23 cellular contexts compared by ENCODE assay signal in genomic region chr10:63516207-63516606, GRCh38. TPM values are rescaled to one million over a fixed set of nuclear protein-coding genes. Genes with fewer than 3 reads are reported as not detected.
DNase-seq lines count a peak whose midpoint lies in the region; ATAC-seq and TF ChIP-seq lines count a peak whose summit lies in the region.
"Had no signal": no experiment of that assay in that cellular context is flagged by ENCODE, and none has a peak within 500 bp of the region (broad histone marks: within the 10 kb centered on the region; RNA-seq: fewer than 3 reads in every experiment).

No MANE protein-coding gene starts in this region.

- no peak for DNase-seq in heart right ventricle
- no peak for DNase-seq in cardiac septum (ENCODE audit: low spot score)
- no peak for DNase-seq in glutamatergic neuron
- no peak for DNase-seq in type B pancreatic cell (ENCODE audit: extremely low spot score, unreplicated experiment)
- DNase-seq in D341Med (ENCODE audit: low spot score), result no peak
- DNase-seq: 8988T; activated CD4-positive, CD25-positive, alpha-beta regulatory T cell treated with anti-CD3 and anti-CD28 coated beads, Interleukin-2, amount 50 U/mL, for 72 hours; activated naive CD4-positive, alpha-beta T cell treated with anti-CD3 and anti-CD28 coated beads, Interleukin-2, amount 50 U/mL, for 16 hours; activated T-cell treated with anti-CD3 and anti-CD28 coated beads, Interleukin-2, amount 50 U/mL, for 48 hours; DMS 273 treated with DMSO at 0.1 percent for 48 hours; head of caudate nucleus; immature natural killer cell; Karpas-422; NCI-H1105; NCI-H2029 treated with DMSO at 0.1 percent for 48 hours; NK-92 treated with Interleukin-12 subunit alpha and Interleukin-12 subunit beta, amount 100 ng/mL, for 24 hours; spleen; stimulated activated CD4-positive, alpha-beta T cell treated with anti-CD3 and anti-CD28 coated beads, Interleukin-4, amount 100 ng/mL, for 24 hours; stimulated activated naive CD8-positive, alpha-beta T cell treated with anti-CD3 and anti-CD28 coated beads, Interleukin-15, amount 100 ng/mL, for 72 hours had no signal

- WGBS in heart right ventricle, 2 donors, result 65 to 83% methylated on average over 1 of the region's 1 CpG

- H3K27me3 ChIP-seq in heart right ventricle, result no peaks in the 10 kb centered on the region
- H3K27me3 ChIP-seq: spleen had no signal

- intact Hi-C loops in heart right ventricle (cut with DNase I) (loop anchor here in 4 of 10 donors (5.0 to 10.0 kb wide), 4 partner anchors 34 to 196 kb away; partner anchors contain the start of gene JMJD1C (in 2 of the 4)), cardiac septum (cut with DNase I) (no loop called here)

- H3K9me3 ChIP-seq in heart right ventricle, result peaks cover 0 to 24% (median 0%) of the 10 kb centered on the region in 11 donors

- H3K36me3 Mint-ChIP-seq in activated T-helper 17 cell treated with anti-CD3 and anti-CD28 coated beads, Interleukin-2, amount 50 U/mL, for 72 hours (ENCODE audit: low read depth), result peaks cover 4% of the 10 kb centered on the region
- no peaks in the 10 kb centered on the region for H3K36me3 Mint-ChIP-seq in glutamatergic neuron (ENCODE audit: unreplicated experiment)
- H3K36me3 Mint-ChIP-seq in type B pancreatic cell, result peaks cover 48% of the 10 kb centered on the region
- H3K36me3 Mint-ChIP-seq: immature natural killer cell had no signal

- H3K9me3 Mint-ChIP-seq in activated T-helper 17 cell treated with anti-CD3 and anti-CD28 coated beads, Interleukin-2, amount 50 U/mL, for 72 hours, result no peaks in the 10 kb centered on the region
- H3K9me3 Mint-ChIP-seq in glutamatergic neuron (ENCODE audit: unreplicated experiment), result peaks cover 14% of the 10 kb centered on the region
- H3K9me3 Mint-ChIP-seq in type B pancreatic cell, result peaks cover 4% of the 10 kb centered on the region
- H3K9me3 Mint-ChIP-seq: immature natural killer cell had no signal

- H3K4me1 Mint-ChIP-seq in activated T-helper 17 cell treated with anti-CD3 and anti-CD28 coated beads, Interleukin-2, amount 50 U/mL, for 72 hours, result peaks cover 32% of the 10 kb centered on the region
- H3K4me1 Mint-ChIP-seq in glutamatergic neuron (ENCODE audit: low read depth, unreplicated experiment), result peaks cover 33% of the 10 kb centered on the region
- peaks cover 28% of the 10 kb centered on the region for H3K4me1 Mint-ChIP-seq in type B pancreatic cell (ENCODE audit: unreplicated experiment)

- peaks cover 0 to 66% (median 58%) of the 10 kb centered on the region in 9 donors for H3K4me1 ChIP-seq in heart right ventricle

- H3K4me3 Mint-ChIP-seq in activated T-helper 17 cell treated with anti-CD3 and anti-CD28 coated beads, Interleukin-2, amount 50 U/mL, for 72 hours, result peak overlapping the region; percentile 68
- H3K4me3 Mint-ChIP-seq in glutamatergic neuron (ENCODE audit: unreplicated experiment), result no peak overlapping the region
- no peak overlapping the region for H3K4me3 Mint-ChIP-seq in type B pancreatic cell
- H3K4me3 Mint-ChIP-seq: CD14-positive monocyte, immature natural killer cell had no signal

- no peak for ATAC-seq in heart right ventricle
- no peak for ATAC-seq in activated T-helper 17 cell treated with anti-CD3 and anti-CD28 coated beads, Interleukin-2, amount 50 U/mL, for 72 hours (replicated peaks)
- ATAC-seq in HG03442 (IDR thresholded peaks at IDR 0.05; ENCODE audit: unreplicated experiment), result no peak
- ATAC-seq in HG03095 (IDR thresholded peaks at IDR 0.05; ENCODE audit: unreplicated experiment), result no peak

- H3K4me3 ChIP-seq in heart right ventricle, result no peak overlapping the region
- H3K4me3 ChIP-seq: spleen had no signal

- peak overlapping the region; percentile 89 for H3K27ac Mint-ChIP-seq in activated T-helper 17 cell treated with anti-CD3 and anti-CD28 coated beads, Interleukin-2, amount 50 U/mL, for 72 hours
- H3K27ac Mint-ChIP-seq in glutamatergic neuron (ENCODE audit: unreplicated experiment) (peak overlapping the region; percentile 20), type B pancreatic cell (peak overlapping the region; percentile 42)

- no peaks in the 10 kb centered on the region for H3K27me3 Mint-ChIP-seq in activated T-helper 17 cell treated with anti-CD3 and anti-CD28 coated beads, Interleukin-2, amount 50 U/mL, for 72 hours
- peaks cover 3% of the 10 kb centered on the region for H3K27me3 Mint-ChIP-seq in glutamatergic neuron (ENCODE audit: unreplicated experiment)
- no peaks in the 10 kb centered on the region for H3K27me3 Mint-ChIP-seq in type B pancreatic cell
- H3K27me3 Mint-ChIP-seq: stimulated activated naive CD8-positive, alpha-beta T cell treated with anti-CD3 and anti-CD28 coated beads, Interleukin-15, amount 100 ng/mL, for 72 hours had no signal

- no peaks in the 10 kb centered on the region for H3K36me3 ChIP-seq in heart right ventricle
- H3K36me3 ChIP-seq: spleen had no signal

- TF ChIP-seq CTCF in heart right ventricle (IDR thresholded peaks at IDR 0.05) (no peak), glutamatergic neuron (IDR thresholded peaks at IDR 0.05; ENCODE audit: partially characterized antibody, unreplicated experiment) (no peak), type B pancreatic cell (conservative IDR thresholded peaks at IDR 0.05) (no peak)

- H3K27ac ChIP-seq in heart right ventricle, result peak overlapping the region in 6 of 10 donors; percentile 61 to 87 (median 72)

RNA-seq across cellular contexts. Expression of gene REEP3, which starts 5.0 kb away (rescaled TPM):
- total RNA-seq in heart right ventricle, result 10 to 100 TPM; 12.3 to 27.7 (median 18.1) TPM
- polyA plus RNA-seq in heart right ventricle, result 10 to 100 TPM in 1 of 2 donors, 1 to 10 TPM in 1; 9.9 to 13.7 TPM
- total RNA-seq in cardiac septum, result 38.9 TPM
- total RNA-seq in activated T-helper 17 cell treated with anti-CD3 and anti-CD28 coated beads, Interleukin-2, amount 50 U/mL, for 72 hours, result 10 to 100 TPM; 18.5 to 20.0 TPM
- total RNA-seq in glutamatergic neuron (ENCODE audit: unreplicated experiment), result 47.1 TPM
- 38.1 and 57.0 TPM in 2 replicates for total RNA-seq in type B pancreatic cell (ENCODE audit: low replicate concordance)

RNA-seq across cellular contexts. Expression of gene JMJD1C, which starts 50.4 kb away (rescaled TPM):
- total RNA-seq in heart right ventricle (10 to 100 TPM; 30.9 to 51.9 (median 39.2) TPM), cardiac septum (41.3 TPM), glutamatergic neuron (ENCODE audit: unreplicated experiment) (110 TPM), type B pancreatic cell (ENCODE audit: low replicate concordance) (58.3 and 62.6 TPM in 2 replicates)
- polyA plus RNA-seq in heart right ventricle, result 10 to 100 TPM; 14.4 to 70.4 TPM
- total RNA-seq in activated T-helper 17 cell treated with anti-CD3 and anti-CD28 coated beads, Interleukin-2, amount 50 U/mL, for 72 hours, result 10 to 100 TPM; 68.7 to 74.5 TPM

Comparison
In these comparisons a context has a peak if more than half of its experiments do, and no peak if none do; other contexts are left out.
1. H3K27ac Mint-ChIP-seq: peak in every context shown above with its lines; median percentile 89 in activated T-helper 17 cell treated with anti-CD3 and anti-CD28 coated beads, Interleukin-2, amount 50 U/mL, for 72 hours; 42 in type B pancreatic cell; 20 in glutamatergic neuron.